ENCODE assay signal across 24 cellular contexts in the genomic region with DNA sequence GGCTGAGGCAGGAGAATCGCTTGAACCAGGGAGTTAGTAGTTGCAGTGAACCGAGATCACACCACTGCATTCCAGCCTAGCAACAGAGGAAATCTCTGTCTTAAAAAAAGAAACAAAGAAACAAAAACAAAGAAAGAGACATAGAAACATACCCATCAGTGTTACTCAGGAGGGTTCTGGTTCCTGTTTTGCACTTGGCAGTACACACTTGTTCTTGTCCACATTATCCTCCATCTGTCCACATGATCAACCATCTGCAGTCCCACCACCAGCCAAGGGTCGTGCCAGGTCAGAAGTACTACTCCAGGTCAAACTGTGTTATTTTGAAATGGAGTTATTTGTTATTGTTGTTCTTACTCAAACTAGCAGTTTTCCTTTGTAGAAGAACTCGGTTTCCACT.
DNase-seq lines count a peak whose midpoint lies in the region; ATAC-seq and TF ChIP-seq lines count a peak whose summit lies in the region.
"Had no signal": no experiment of that assay in that cellular context is flagged by ENCODE, and none has a peak within 500 bp of the region (broad histone marks: within the 10 kb centered on the region; RNA-seq: fewer than 3 reads in every experiment).

No MANE protein-coding gene starts in this region.

- H3K27ac ChIP-seq in gastrocnemius medialis (no peak overlapping the region), mesendoderm (ENCODE audit: low read depth, low read length) (no peak overlapping the region)
- H3K27ac ChIP-seq: brain microvascular endothelial cell, C4-2B, neutrophil had no signal

- no peak overlapping the region for H3K56ac ChIP-seq in mesendoderm (ENCODE audit: low read length)

- no peaks in the 10 kb centered on the region for H3K27me3 ChIP-seq in gastrocnemius medialis
- H3K27me3 ChIP-seq in mesendoderm (ENCODE audit: insufficient read depth, low read length, poor library complexity): no peaks in the 10 kb centered on the region
- H3K27me3 ChIP-seq: brain microvascular endothelial cell, neutrophil had no signal

- no peaks in the 10 kb centered on the region for H3K36me3 ChIP-seq in gastrocnemius medialis
- no peaks in the 10 kb centered on the region for H3K36me3 ChIP-seq in mesendoderm (ENCODE audit: control insufficient read depth, insufficient read depth, low read length)
- H3K36me3 ChIP-seq: brain microvascular endothelial cell, neutrophil had no signal

- no peak overlapping the region for H4K5ac ChIP-seq in mesendoderm (ENCODE audit: low read length)

- H2BK15ac ChIP-seq in mesendoderm (replicated peaks; ENCODE audit: low read depth): no peak overlapping the region

- in situ Hi-C loops in gastrocnemius medialis (cut with MboI; ENCODE audit: low sequenced_read_pairs in 4 of 4): no loop called here

- H2BK5ac ChIP-seq in mesendoderm (ENCODE audit: low read length): no peak overlapping the region

- peaks cover 53% of the 10 kb centered on the region for H3K79me2 ChIP-seq in mesendoderm (ENCODE audit: control insufficient read depth, insufficient read depth, low read length)

- H3K23ac ChIP-seq in mesendoderm (ENCODE audit: low read length): no peak overlapping the region

- no peak overlapping the region for H3K4ac ChIP-seq in mesendoderm (ENCODE audit: low read depth, low read length)

- no peak overlapping the region for H3K18ac ChIP-seq in mesendoderm (ENCODE audit: low read length)

- no peak for TF ChIP-seq POLR2A in gastrocnemius medialis (IDR thresholded peaks at IDR 0.05)

- DNase-seq in GM03348 (ENCODE audit: low spot score) (peak; percentile 2), LHCN-M2 (ENCODE audit: low read depth) (peak; percentile 34), fibroblast of gingiva (ENCODE audit: low read depth) (peak; percentile 29), gastrocnemius medialis (peak; percentile 13 to 51), NCI-H345 treated with DMSO at 0.1 percent for 48 hours (lab: John Stamatoyannopoulos, UW; ENCODE audit: unreplicated experiment) (no peak), mesendoderm (no peak)
- DNase-seq: activated CD4-positive, alpha-beta T cell treated with anti-CD3 and anti-CD28 coated beads for 1 hour; activated CD8-positive, alpha-beta T cell treated with anti-CD3 and anti-CD28 coated beads, Interleukin-2, amount 10 ng/mL, durations not matched to agents 7 days and 5 days; activated effector memory CD4-positive, alpha-beta T cell treated with Interleukin-2 at 50 U/mL for 16 hours; activated naive CD8-positive, alpha-beta T cell treated with anti-CD3 and anti-CD28 coated beads, Interleukin-2, amount 50 U/mL, for 24 hours; activated T-cell treated with anti-CD3 and anti-CD28 coated beads for 4 hours; brain microvascular endothelial cell; cortex of kidney; endodermal cell; NCI-H1092; NCI-H1930; NCI-H69; retina; stimulated activated CD4-positive, alpha-beta T cell treated with anti-CD3 and anti-CD28 coated beads, Interleukin-2, amount 100 ng/mL, for 24 hours had no signal

- H2BK120ac ChIP-seq in mesendoderm (ENCODE audit: low read depth, low read length): no peak overlapping the region

- no peak for TF ChIP-seq CTCF in gastrocnemius medialis (IDR thresholded peaks at IDR 0.05 in 4 of 5, conservative IDR thresholded peaks at IDR 0.05 in 1 of 5)

- H3K4me1 ChIP-seq in gastrocnemius medialis (no peaks in the 10 kb centered on the region), mesendoderm (ENCODE audit: control insufficient read depth, low read depth, low read length) (no peaks in the 10 kb centered on the region)

- H3K9me3 ChIP-seq in gastrocnemius medialis: no peaks in the 10 kb centered on the region
- H3K9me3 ChIP-seq: neutrophil had no signal

- intact Hi-C loops in gastrocnemius medialis (cut with DNase I; ENCODE audit: low total_unique reads): no loop called here

- H3K4me3 ChIP-seq in gastrocnemius medialis (no peak overlapping the region), mesendoderm (ENCODE audit: low read length) (no peak overlapping the region)
- H3K4me3 ChIP-seq: smooth muscle cell had no signal

- no peak overlapping the region for H2AK5ac ChIP-seq in mesendoderm (ENCODE audit: low read length)

- no peak overlapping the region for H3K4me2 ChIP-seq in mesendoderm (ENCODE audit: low read length)
- H3K4me2 ChIP-seq: smooth muscle cell had no signal

- ATAC-seq in gastrocnemius medialis: peak; percentile 53 to 66
- no peak for ATAC-seq in HG03342 (IDR thresholded peaks at IDR 0.05; ENCODE audit: unreplicated experiment)
- no peak for ATAC-seq in esophagus mucosa
- ATAC-seq: activated CD8-positive, alpha-beta T cell treated with anti-CD3 and anti-CD28 coated beads, Interleukin-2, amount 10 ng/mL, durations not matched to agents 7 days and 5 days; activated naive CD8-positive, alpha-beta T cell treated with anti-CD3 and anti-CD28 coated beads, Interleukin-2, amount 50 U/mL, for 24 hours had no signal

- no CpG with 5 or more reads among the region's 4 CpGs for WGBS in mesendoderm (ENCODE audit: extremely low coverage, insufficient coverage, low lambda C conversion rate)

- no peaks in the 10 kb centered on the region for H3K79me1 ChIP-seq in mesendoderm (ENCODE audit: low read length)

- H3K9ac ChIP-seq in mesendoderm (ENCODE audit: low read length): no peak overlapping the region

- no peak overlapping the region for H4K8ac ChIP-seq in mesendoderm (ENCODE audit: low read depth, low read length)

Comparison
In these comparisons a context has a peak if more than half of its experiments do, and no peak if none do; other contexts are left out.
1. DNase-seq: peak in GM03348 (single experiment), LHCN-M2 (single experiment), fibroblast of gingiva (single experiment) and gastrocnemius medialis (2 of 2); none in NCI-H345 treated with DMSO at 0.1 percent for 48 hours (single experiment) and mesendoderm (single experiment).
2. ATAC-seq: peak in gastrocnemius medialis (2 of 2); none in HG03342 (single experiment) and esophagus mucosa (single experiment).